In the genomic region with DNA sequence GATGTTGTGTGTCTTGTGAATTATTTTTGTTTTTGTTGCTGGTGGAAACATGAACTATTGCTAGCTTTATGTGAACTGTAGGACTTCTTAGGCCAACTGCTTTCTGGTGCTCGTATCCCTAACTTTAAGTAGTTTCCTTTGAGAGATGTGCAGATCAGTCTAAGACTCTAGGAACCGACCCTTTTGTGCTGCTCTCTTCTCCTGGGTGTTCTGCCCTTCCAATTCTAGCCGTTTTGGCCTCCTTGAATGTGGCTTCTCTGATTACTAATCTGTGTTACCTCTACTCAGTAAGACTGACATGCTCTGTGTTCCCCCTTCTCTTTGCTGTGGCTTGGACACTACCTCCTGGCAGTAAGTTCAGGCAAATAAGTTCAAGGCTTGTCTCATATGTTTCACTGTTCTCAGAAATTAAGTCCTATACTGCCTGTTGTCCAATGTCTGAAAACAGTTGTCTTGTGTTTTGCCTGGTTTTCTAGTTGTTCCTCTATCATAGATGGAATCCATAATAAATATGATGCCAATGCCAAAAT, we compare ENCODE assay signal across 13 cellular contexts. TPM values are rescaled to one million over a fixed set of nuclear protein-coding genes. Genes with fewer than 3 reads are reported as not detected.
DNase-seq lines count a peak whose midpoint lies in the region; ATAC-seq and TF ChIP-seq lines count a peak whose summit lies in the region.
"Had no signal": no experiment of that assay in that cellular context is flagged by ENCODE, and none has a peak within 500 bp of the region (broad histone marks: within the 10 kb centered on the region; RNA-seq: fewer than 3 reads in every experiment).

No MANE protein-coding gene starts in this region.

- peaks cover 100% of the 10 kb centered on the region for H3K79me2 ChIP-seq in PC-9 (ENCODE audit: low read depth)

- no peak overlapping the region for H3K4me3 ChIP-seq in PC-9
- no peak overlapping the region for H3K4me3 ChIP-seq in upper lobe of left lung

- H3K9me3 ChIP-seq in PC-9 (ENCODE audit: insufficient read depth, low read depth) (no peaks in the 10 kb centered on the region), upper lobe of left lung (no peaks in the 10 kb centered on the region)

- peaks cover 23% of the 10 kb centered on the region; the same call in 1 of the 2 replicates for H3F3A ChIP-seq in PC-9 (ENCODE audit: insufficient read depth, low read depth)

- no peak overlapping the region for H3K4me2 ChIP-seq in PC-9

- H3K4me1 ChIP-seq in PC-9 (replicated peaks; ENCODE audit: insufficient read depth) = peaks cover 46% of the 10 kb centered on the region
- peaks cover 63 to 75% (median 66%) of the 10 kb centered on the region in 4 donors for H3K4me1 ChIP-seq in upper lobe of left lung

- H3K27ac Mint-ChIP-seq in activated T-cell treated with anti-CD3 and anti-CD28 coated beads, Interleukin-2, amount 50 U/mL, for 72 hours = no peak overlapping the region
- peak overlapping the region; percentile 23 for H3K27ac Mint-ChIP-seq in memory B cell
- H3K27ac Mint-ChIP-seq in activated naive CD8-positive, alpha-beta T cell treated with anti-CD3 and anti-CD28 coated beads for 36 hours = no peak overlapping the region
- no peak overlapping the region for H3K27ac Mint-ChIP-seq in activated CD4-positive, alpha-beta T cell treated with anti-CD3 and anti-CD28 coated beads for 36 hours
- H3K27ac Mint-ChIP-seq: activated CD8-positive, alpha-beta memory T cell treated with anti-CD3 and anti-CD28 coated beads, Interleukin-2, amount 10 ng/mL, durations not matched to agents 7 days and 5 days; endodermal cell had no signal

- DNase-seq in activated T-cell treated with anti-CD3 and anti-CD28 coated beads, Interleukin-2, amount 50 U/mL, for 72 hours = no peak
- DNase-seq in activated T-cell treated with anti-CD3 and anti-CD28 coated beads, Interleukin-2, amount 50 U/mL, for 48 hours = no peak
- no peak for DNase-seq in PC-9
- no peak for DNase-seq in memory B cell (ENCODE audit: low spot score in 2 of 2)
- DNase-seq in upper lobe of left lung = no peak
- DNase-seq in cerebellar cortex (ENCODE audit: low spot score) = no peak
- no peak for DNase-seq in activated naive CD8-positive, alpha-beta T cell treated with anti-CD3 and anti-CD28 coated beads for 36 hours
- no peak for DNase-seq in activated CD4-positive, alpha-beta T cell treated with anti-CD3 and anti-CD28 coated beads for 36 hours
- DNase-seq: activated CD8-positive, alpha-beta memory T cell treated with anti-CD3 and anti-CD28 coated beads, Interleukin-2, amount 10 ng/mL, durations not matched to agents 7 days and 5 days; activated naive CD4-positive, alpha-beta T cell treated with Interleukin-2 at 50 U/mL for 16 hours; endodermal cell; mesendoderm had no signal

- no peak for TF ChIP-seq EP300 in upper lobe of left lung (IDR thresholded peaks at IDR 0.05)

- H3K27me3 ChIP-seq in PC-9 (ENCODE audit: insufficient read depth, low read depth) (no peaks in the 10 kb centered on the region), upper lobe of left lung (no peaks in the 10 kb centered on the region)

- 75 to 78% methylated on average over 3 of the region's 3 CpGs for WGBS in upper lobe of left lung, 2 donors

- no TSS peak for BruUV-seq in PC-9 (replicated peaks; lab: Mats Ljungman, UMichigan)

- POLR2A ChIA-PET in PC-9 (lab: Charles Lee; ENCODE audit: unreplicated experiment) = no interaction called here
- POLR2A ChIA-PET in activated CD4-positive, alpha-beta T cell treated with anti-CD3 and anti-CD28 coated beads for 36 hours (lab: Charles Lee) = no interaction called here

- intact Hi-C loops in PC-9 (cut with micrococcal nuclease; ENCODE audit: unreplicated experiment) = no loop called here
- intact Hi-C loops in activated CD4-positive, alpha-beta T cell treated with anti-CD3 and anti-CD28 coated beads for 36 hours (cut with DNase I, micrococcal nuclease) = no loop called here

- peak overlapping the region in 1 of 2 donors; percentile 29 for H3K4me3 Mint-ChIP-seq in activated T-cell treated with anti-CD3 and anti-CD28 coated beads, Interleukin-2, amount 50 U/mL, for 72 hours
- H3K4me3 Mint-ChIP-seq in memory B cell = no peak overlapping the region
- H3K4me3 Mint-ChIP-seq in activated naive CD8-positive, alpha-beta T cell treated with anti-CD3 and anti-CD28 coated beads for 36 hours = no peak overlapping the region
- H3K4me3 Mint-ChIP-seq in activated CD4-positive, alpha-beta T cell treated with anti-CD3 and anti-CD28 coated beads for 36 hours = no peak overlapping the region
- H3K4me3 Mint-ChIP-seq: activated CD8-positive, alpha-beta memory T cell treated with anti-CD3 and anti-CD28 coated beads, Interleukin-2, amount 10 ng/mL, durations not matched to agents 7 days and 5 days; endodermal cell had no signal

- no peaks in the 10 kb centered on the region for H3K27me3 Mint-ChIP-seq in activated T-cell treated with anti-CD3 and anti-CD28 coated beads, Interleukin-2, amount 50 U/mL, for 72 hours (ENCODE audit: low read depth)
- H3K27me3 Mint-ChIP-seq in memory B cell = no peaks in the 10 kb centered on the region
- no peaks in the 10 kb centered on the region for H3K27me3 Mint-ChIP-seq in activated naive CD8-positive, alpha-beta T cell treated with anti-CD3 and anti-CD28 coated beads for 36 hours
- no peaks in the 10 kb centered on the region for H3K27me3 Mint-ChIP-seq in activated CD4-positive, alpha-beta T cell treated with anti-CD3 and anti-CD28 coated beads for 36 hours
- H3K27me3 Mint-ChIP-seq: activated CD8-positive, alpha-beta memory T cell treated with anti-CD3 and anti-CD28 coated beads, Interleukin-2, amount 10 ng/mL, durations not matched to agents 7 days and 5 days had no signal

- H3K36me3 Mint-ChIP-seq in activated T-cell treated with anti-CD3 and anti-CD28 coated beads, Interleukin-2, amount 50 U/mL, for 72 hours (ENCODE audit: insufficient read depth in 2 of 2) = no peaks in the 10 kb centered on the region
- H3K36me3 Mint-ChIP-seq in memory B cell = peaks cover 5% of the 10 kb centered on the region
- peaks cover 4% of the 10 kb centered on the region for H3K36me3 Mint-ChIP-seq in activated naive CD8-positive, alpha-beta T cell treated with anti-CD3 and anti-CD28 coated beads for 36 hours
- no peaks in the 10 kb centered on the region for H3K36me3 Mint-ChIP-seq in activated CD4-positive, alpha-beta T cell treated with anti-CD3 and anti-CD28 coated beads for 36 hours (ENCODE audit: low read depth)

- no peaks in the 10 kb centered on the region for H3K9me2 ChIP-seq in PC-9 (ENCODE audit: insufficient read depth)

- H3K27ac ChIP-seq in PC-9 (peak overlapping the region; percentile 17; the same call in 1 of the 2 replicates), upper lobe of left lung (peak overlapping the region in 3 of 4 donors; percentile 31 to 60 (median 40))
- H3K27ac ChIP-seq: VCaP had no signal

- ATAC-seq in activated T-cell treated with anti-CD3 and anti-CD28 coated beads, Interleukin-2, amount 50 U/mL, for 72 hours (replicated peaks in 1 of 2) = peak; percentile 25 to 56
- ATAC-seq in memory B cell (ENCODE audit: low read depth) = peak; percentile 41
- ATAC-seq in upper lobe of left lung (ENCODE audit: low FRiP score in 2 of 2) = no peak
- ATAC-seq in activated CD4-positive, alpha-beta T cell treated with anti-CD3 and anti-CD28 coated beads for 36 hours = no peak
- ATAC-seq: activated CD8-positive, alpha-beta memory T cell treated with anti-CD3 and anti-CD28 coated beads, Interleukin-2, amount 10 ng/mL, durations not matched to agents 7 days and 5 days had no signal

- H4K20me1 ChIP-seq in PC-9 (ENCODE audit: insufficient read depth) = peaks cover 92% of the 10 kb centered on the region

- CTCF ChIA-PET in PC-9 (lab: Charles Lee) = no interaction called here
- CTCF ChIA-PET in activated CD4-positive, alpha-beta T cell treated with anti-CD3 and anti-CD28 coated beads for 36 hours (lab: Charles Lee) = no interaction called here

- H3K4me1 Mint-ChIP-seq in activated T-cell treated with anti-CD3 and anti-CD28 coated beads, Interleukin-2, amount 50 U/mL, for 72 hours (ENCODE audit: low read depth) = peaks cover 61% of the 10 kb centered on the region
- peaks cover 48% of the 10 kb centered on the region for H3K4me1 Mint-ChIP-seq in memory B cell
- H3K4me1 Mint-ChIP-seq in activated naive CD8-positive, alpha-beta T cell treated with anti-CD3 and anti-CD28 coated beads for 36 hours = peaks cover 27% of the 10 kb centered on the region
- peaks cover 49% of the 10 kb centered on the region for H3K4me1 Mint-ChIP-seq in activated CD4-positive, alpha-beta T cell treated with anti-CD3 and anti-CD28 coated beads for 36 hours

- H3K36me3 ChIP-seq in PC-9 (ENCODE audit: low read depth) (peaks cover 6% of the 10 kb centered on the region; the same call in 1 of the 2 replicates), upper lobe of left lung (no peaks in the 10 kb centered on the region)

- TF ChIP-seq CTCF in PC-9 (conservative IDR thresholded peaks at IDR 0.05) (no peak), upper lobe of left lung (IDR thresholded peaks at IDR 0.05) (no peak)

- peaks cover 0 to under 1% of the 10 kb centered on the region in 2 donors for H3K9me3 Mint-ChIP-seq in activated T-cell treated with anti-CD3 and anti-CD28 coated beads, Interleukin-2, amount 50 U/mL, for 72 hours
- H3K9me3 Mint-ChIP-seq in memory B cell = no peaks in the 10 kb centered on the region
- H3K9me3 Mint-ChIP-seq in activated naive CD8-positive, alpha-beta T cell treated with anti-CD3 and anti-CD28 coated beads for 36 hours = no peaks in the 10 kb centered on the region
- H3K9me3 Mint-ChIP-seq in activated CD4-positive, alpha-beta T cell treated with anti-CD3 and anti-CD28 coated beads for 36 hours (ENCODE audit: low read depth) = no peaks in the 10 kb centered on the region
- H3K9me3 Mint-ChIP-seq: endodermal cell had no signal

- no peak for TF ChIP-seq POLR2A in upper lobe of left lung (IDR thresholded peaks at IDR 0.05)

- no peak overlapping the region for H2AFZ ChIP-seq in PC-9

RNA-seq across cellular contexts. Expression of a gene that starts 58.0 kb away (rescaled TPM):
- total RNA-seq in activated T-cell treated with anti-CD3 and anti-CD28 coated beads, Interleukin-2, amount 50 U/mL, for 72 hours = 10 to 100 TPM in 1 of 2 donors, 1 to 10 TPM in 1; 7.1 to 10.0 TPM
- total RNA-seq in PC-9 (2021) (56.2 and 59.4 TPM in 2 replicates), upper lobe of left lung (100 to 1,000 TPM in 1 of 6 donors, 10 to 100 TPM in 5; 52.6 to 101 (median 71.9) TPM)
- total RNA-seq in activated naive CD8-positive, alpha-beta T cell treated with anti-CD3 and anti-CD28 coated beads for 36 hours = 1 to 10 TPM; 7.0 to 8.0 TPM
- 1 to 10 TPM; 7.4 to 9.0 TPM for total RNA-seq in activated CD4-positive, alpha-beta T cell treated with anti-CD3 and anti-CD28 coated beads for 36 hours

Comparison
In these comparisons a context has a peak if more than half of its experiments do, and no peak if none do; other contexts are left out.
1. ATAC-seq: peak in activated T-cell treated with anti-CD3 and anti-CD28 coated beads, Interleukin-2, amount 50 U/mL, for 72 hours (2 of 2) and memory B cell (single experiment); none in upper lobe of left lung (0 of 2) and activated CD4-positive, alpha-beta T cell treated with anti-CD3 and anti-CD28 coated beads for 36 hours (single experiment).